Comparison of ENCODE assay signal across 18 cellular contexts in the genomic region with DNA sequence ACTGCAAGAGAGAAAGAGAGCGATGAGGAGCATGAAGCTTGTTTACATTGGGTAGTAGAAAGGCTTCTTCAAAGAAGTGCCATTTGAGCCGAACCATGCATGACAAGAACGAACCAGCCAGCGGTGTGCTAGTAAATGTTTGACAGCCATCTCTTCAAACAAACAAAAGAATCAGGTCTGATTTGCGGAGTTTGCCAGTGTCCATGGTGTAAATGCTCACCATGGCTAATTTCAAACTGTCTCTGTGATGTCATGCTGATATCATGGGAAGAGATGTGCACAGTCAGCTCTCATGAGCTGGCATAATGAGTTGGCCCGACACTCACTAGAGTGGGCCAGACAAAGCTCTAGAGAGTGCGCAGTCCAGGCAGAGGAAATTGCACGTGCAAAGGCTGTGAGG.
"Had no signal": no experiment of that assay in that cellular context is flagged by ENCODE, and none has a peak within 500 bp of the region (broad histone marks: within the 10 kb centered on the region; RNA-seq: fewer than 3 reads in every experiment).

No MANE protein-coding gene starts in this region.

- H3K36me3 Mint-ChIP-seq: mesothelial cell of epicardium, type B pancreatic cell had no signal

- H3K27me3 Mint-ChIP-seq: type B pancreatic cell had no signal

- H3K4me1 Mint-ChIP-seq: mesothelial cell of epicardium had no signal

- H3K4me3 Mint-ChIP-seq: mesothelial cell of epicardium, type B pancreatic cell had no signal

- H3K27ac ChIP-seq: adrenal gland, coronary artery, gastrocnemius medialis, lower lobe of right lung, spleen had no signal

- FAIRE-seq: kidney had no signal

- H3K27me3 ChIP-seq: gastrocnemius medialis had no signal

- H3K4me3 ChIP-seq: adrenal gland, coronary artery, gastrocnemius medialis, lower lobe of right lung, spleen had no signal

- H3K9me3 Mint-ChIP-seq: type B pancreatic cell had no signal

- ATAC-seq: lower lobe of right lung, sciatic nerve had no signal

- H3K9me3 ChIP-seq: adrenal gland, gastrocnemius medialis, lower lobe of right lung had no signal

- H3K4me1 ChIP-seq: adrenal gland, gastrocnemius medialis, lower lobe of right lung, spleen had no signal

- DNase-seq: activated CD4-positive, alpha-beta T cell treated with anti-CD3 and anti-CD28 coated beads, Interleukin-2, amount 50 U/mL, for 1 hour; activated CD4-positive, CD25-positive, alpha-beta regulatory T cell; activated naive CD4-positive, alpha-beta T cell treated with anti-CD3 and anti-CD28 coated beads, Interleukin-2, amount 50 U/mL, for 16 hours; activated T-cell treated with anti-CD3 and anti-CD28 coated beads, Interleukin-2, amount 50 U/mL, for 1 hour; adrenal gland; central memory CD4-positive, alpha-beta T cell; effector CD4-positive, alpha-beta T cell; gastrocnemius medialis; kidney; lower lobe of right lung; posterior cingulate gyrus; stimulated activated CD4-positive, alpha-beta T cell treated with anti-CD3 and anti-CD28 coated beads, Interleukin-1b, Interleukin-23, amount 100 ng/mL, for 48 hours; stimulated activated naive CD4-positive, alpha-beta T cell had no signal

- H3K36me3 ChIP-seq: adrenal gland, gastrocnemius medialis, lower lobe of right lung, spleen had no signal

- H3K27ac Mint-ChIP-seq: mesothelial cell of epicardium, type B pancreatic cell had no signal
